8 cellular contexts compared by ENCODE assay signal in genomic region chr22:21516971-21517370, GRCh38. TPM values are rescaled to one million over a fixed set of nuclear protein-coding genes. Genes with fewer than 3 reads are reported as not detected.
A peak's percentile ranks its signal among the peaks of the same experiment; 100 is the strongest.
DNase-seq lines count a peak whose midpoint lies in the region; ATAC-seq and TF ChIP-seq lines count a peak whose summit lies in the region.
"Not testable (repeated sequence)": the region's sequence is repeated elsewhere in the genome, so short reads cannot be mapped to it uniquely, and the experiment has no call there.
"Had no signal": no experiment of that assay in that cellular context is flagged by ENCODE, and none has a peak within 500 bp of the region (broad histone marks: within the 10 kb centered on the region; RNA-seq: fewer than 3 reads in every experiment).

No MANE protein-coding gene starts in this region.

- not testable (repeated sequence) for H3K27me3 ChIP-seq in IMR-90 (ENCODE audit: control insufficient read depth, insufficient read depth, low read length); naive thymus-derived CD4-positive, alpha-beta T cell (ENCODE audit: control insufficient read depth in 2 of 2, insufficient read depth in 2 of 2, low read length in 2 of 2)

- not testable (repeated sequence) for TF ChIP-seq POLR2A in IMR-90 (IDR thresholded peaks at IDR 0.05; ENCODE audit: low read depth, low read length)

- H2BK15ac ChIP-seq in IMR-90 (ENCODE audit: low read depth, low read length): not testable (repeated sequence)

- not testable (repeated sequence) for H3K27ac ChIP-seq in IMR-90 (ENCODE audit: insufficient read depth, low read length); naive thymus-derived CD4-positive, alpha-beta T cell (ENCODE audit: low read depth, low read length)

- CTCF ChIA-PET in IMR-90 (lab: Yijun Ruan, JAX); naive thymus-derived CD4-positive, alpha-beta T cell (lab: Charles Lee): not testable (repeated sequence)

- H2AFZ ChIP-seq in IMR-90 (replicated peaks; ENCODE audit: low read length, poor library complexity): not testable (repeated sequence)

- not testable (repeated sequence) for H3K36me3 ChIP-seq in IMR-90 (ENCODE audit: control insufficient read depth, insufficient read depth, low read length); naive thymus-derived CD4-positive, alpha-beta T cell (ENCODE audit: control insufficient read depth in 2 of 3, insufficient read depth in 3 of 3, low read length in 3 of 3)

- H3K27me3 Mint-ChIP-seq in activated T-helper 17 cell treated with anti-CD3 and anti-CD28 coated beads, Interleukin-2, amount 50 U/mL, for 72 hours; naive thymus-derived CD4-positive, alpha-beta T cell: not testable (repeated sequence)

- not testable (repeated sequence) for H3K4me3 Mint-ChIP-seq in activated T-helper 17 cell treated with anti-CD3 and anti-CD28 coated beads, Interleukin-2, amount 50 U/mL, for 72 hours; naive thymus-derived CD4-positive, alpha-beta T cell

- not testable (repeated sequence) for H3K36me3 Mint-ChIP-seq in activated T-helper 17 cell treated with anti-CD3 and anti-CD28 coated beads, Interleukin-2, amount 50 U/mL, for 72 hours (ENCODE audit: low read depth); naive thymus-derived CD4-positive, alpha-beta T cell

- not testable (repeated sequence) for H3K27ac Mint-ChIP-seq in activated T-helper 17 cell treated with anti-CD3 and anti-CD28 coated beads, Interleukin-2, amount 50 U/mL, for 72 hours; naive thymus-derived CD4-positive, alpha-beta T cell

- H3K4me3 ChIP-seq in IMR-90 (ENCODE audit: insufficient read depth, low read depth, low read length); naive thymus-derived CD4-positive, alpha-beta T cell (ENCODE audit: low read length): not testable (repeated sequence)

- H3K14ac ChIP-seq in IMR-90 (replicated peaks; ENCODE audit: low read depth, low read length): not testable (repeated sequence)

- intact Hi-C loops in IMR-90 (cut with micrococcal nuclease); naive thymus-derived CD4-positive, alpha-beta T cell (cut with micrococcal nuclease): not testable (repeated sequence)

- not testable (repeated sequence) for H3K9me1 ChIP-seq in IMR-90 (ENCODE audit: insufficient read depth, low read length)

- POLR2A ChIA-PET in IMR-90 (lab: Charles Lee; ENCODE audit: unreplicated experiment); naive thymus-derived CD4-positive, alpha-beta T cell (lab: Charles Lee): not testable (repeated sequence)

- H2BK20ac ChIP-seq in IMR-90 (ENCODE audit: low read depth, low read length): not testable (repeated sequence)

- not testable (repeated sequence) for H3K56ac ChIP-seq in IMR-90 (ENCODE audit: extremely low read depth, insufficient read depth, low read length)

- H3K4me1 Mint-ChIP-seq in activated T-helper 17 cell treated with anti-CD3 and anti-CD28 coated beads, Interleukin-2, amount 50 U/mL, for 72 hours; naive thymus-derived CD4-positive, alpha-beta T cell: not testable (repeated sequence)

- not testable (repeated sequence) for H3K9me3 Mint-ChIP-seq in activated T-helper 17 cell treated with anti-CD3 and anti-CD28 coated beads, Interleukin-2, amount 50 U/mL, for 72 hours; naive thymus-derived CD4-positive, alpha-beta T cell

- not testable (repeated sequence) for H2AK5ac ChIP-seq in IMR-90 (ENCODE audit: low read depth, low read length)

- H4K91ac ChIP-seq in IMR-90 (ENCODE audit: insufficient read depth, low read depth, low read length): not testable (repeated sequence)

- H3K9me3 ChIP-seq in IMR-90 (ENCODE audit: control insufficient read depth, insufficient read depth, low read length); naive thymus-derived CD4-positive, alpha-beta T cell (ENCODE audit: control insufficient read depth in 2 of 3, low read length in 3 of 3): not testable (repeated sequence)

- H3K4me1 ChIP-seq in IMR-90 (ENCODE audit: control insufficient read depth, insufficient read depth, low read length); naive thymus-derived CD4-positive, alpha-beta T cell (ENCODE audit: control insufficient read depth in 2 of 2, insufficient read depth in 2 of 2, low read length in 2 of 2): not testable (repeated sequence)

- DNase-seq in IMR-90; naive thymus-derived CD4-positive, alpha-beta T cell: not testable (repeated sequence)

- H4K8ac ChIP-seq in IMR-90 (ENCODE audit: low read depth in 2 of 2, low read length in 2 of 2): not testable (repeated sequence)

- no CpG with 5 or more reads among the region's 63 CpGs for WGBS in IMR-90 (ENCODE audit: extremely low coverage in 2 of 2, insufficient read length in 1 of 2), 2 experiments

- not testable (repeated sequence) for H3K23ac ChIP-seq in IMR-90 (ENCODE audit: low read depth, low read length)

- H4K5ac ChIP-seq in IMR-90 (ENCODE audit: low read depth, low read length): not testable (repeated sequence)

- H2AK9ac ChIP-seq in IMR-90 (replicated peaks; ENCODE audit: low read depth, low read length, poor library complexity): not testable (repeated sequence)

- H3K4ac ChIP-seq in IMR-90 (ENCODE audit: low read depth, low read length): not testable (repeated sequence)

- not testable (repeated sequence) for H3K4me2 ChIP-seq in IMR-90 (ENCODE audit: low read depth, low read length)

- H3K9ac ChIP-seq in IMR-90 (ENCODE audit: low read depth, low read length): not testable (repeated sequence)

- not testable (repeated sequence) for H3K18ac ChIP-seq in IMR-90 (ENCODE audit: low read depth, low read length)

- H3K79me1 ChIP-seq in IMR-90 (ENCODE audit: low read depth in 1 of 2, low read length in 2 of 2): not testable (repeated sequence)

- not testable (repeated sequence) for H2BK5ac ChIP-seq in IMR-90 (ENCODE audit: low read depth, low read length, poor library complexity, severe bottlenecking)

- in situ Hi-C loops in IMR-90 (cut with MboI; ENCODE audit: low sequenced_read_pairs): not testable (repeated sequence)

- dilution Hi-C loops in IMR-90 (cut with HindIII; ENCODE audit: low sequenced_read_pairs, unreplicated experiment): not testable (repeated sequence)

- BruUV-seq in IMR-90 (replicated peaks; lab: Mats Ljungman, UMichigan): not testable (repeated sequence)

- H2BK120ac ChIP-seq in IMR-90 (ENCODE audit: low read depth, low read length): not testable (repeated sequence)

- not testable (repeated sequence) for TF ChIP-seq RAD21 in IMR-90 (IDR thresholded peaks at IDR 0.05; ENCODE audit: low read length)

- not testable (repeated sequence) for H4K20me1 ChIP-seq in IMR-90 (ENCODE audit: insufficient read depth, low read length)

- TF ChIP-seq CTCF in IMR-90 (conservative IDR thresholded peaks at IDR 0.05; ENCODE audit: low read depth, low read length): not testable (repeated sequence)

- ATAC-seq in GM18909 (IDR thresholded peaks at IDR 0.05; ENCODE audit: poor library complexity, unreplicated experiment): peak; percentile 37
- peak; percentile 27 for ATAC-seq in GM21423 (IDR thresholded peaks at IDR 0.05; ENCODE audit: unreplicated experiment)
- peak; percentile 47 for ATAC-seq in HG02759 (IDR thresholded peaks at IDR 0.05; ENCODE audit: unreplicated experiment)
- ATAC-seq in HG03095 (IDR thresholded peaks at IDR 0.05; ENCODE audit: unreplicated experiment): peak; percentile 32
- peak; percentile 10 for ATAC-seq in IMR-90 (ENCODE audit: low read depth)
- ATAC-seq in activated T-helper 17 cell treated with anti-CD3 and anti-CD28 coated beads, Interleukin-2, amount 50 U/mL, for 72 hours (replicated peaks): peak; percentile 18
- peak; percentile 36 for ATAC-seq in naive thymus-derived CD4-positive, alpha-beta T cell

RNA-seq across cellular contexts. Expression of gene RIMBP3C, which starts 34.3 kb away (rescaled TPM):
- 0.28 and 0.36 TPM in 2 replicates for total RNA-seq in IMR-90 (2012; rRNA removed)
- 0.05 and 0.10 TPM in 2 replicates for polyA plus RNA-seq in IMR-90 (2012; rRNA removed)
- polyA plus RNA-seq in IMR-90 (2012; cell fraction: cytosol; rRNA removed): 0.05 and 0.14 TPM in 2 replicates
- polyA plus RNA-seq in IMR-90 (2012; cell fraction: nucleus; rRNA removed; ENCODE audit: low replicate concordance): 0.02 and 0.17 TPM in 2 replicates
- total RNA-seq in activated T-helper 17 cell treated with anti-CD3 and anti-CD28 coated beads, Interleukin-2, amount 50 U/mL, for 72 hours: under 1 TPM; 0.06 to 0.19 TPM
- 1 to 10 TPM in 2 of 5 experiments, under 1 TPM in 3; 0.27 to 4.4 (median 0.77) TPM for total RNA-seq in naive thymus-derived CD4-positive, alpha-beta T cell
- 1 to 10 TPM in 1 of 2 donors, under 1 TPM in 1; 0.22 to 1.4 TPM for polyA plus RNA-seq in naive thymus-derived CD4-positive, alpha-beta T cell
- total RNA-seq: esophagus muscularis mucosa had no signal

RNA-seq across cellular contexts. Expression of gene TMEM191C, which starts 49.8 kb away (rescaled TPM):
- 0.28 and 0.36 TPM in 2 replicates for total RNA-seq in IMR-90 (2012; rRNA removed)
- 0.75 and 1.5 TPM in 2 replicates for polyA plus RNA-seq in IMR-90 (2012; rRNA removed)
- 1.3 and 2.7 TPM in 2 replicates for polyA plus RNA-seq in IMR-90 (2012; cell fraction: cytosol; rRNA removed)
- polyA plus RNA-seq in IMR-90 (2012; cell fraction: nucleus; rRNA removed; ENCODE audit: low replicate concordance): 5.3 and 16.1 TPM in 2 replicates
- total RNA-seq in activated T-helper 17 cell treated with anti-CD3 and anti-CD28 coated beads, Interleukin-2, amount 50 U/mL, for 72 hours: 1 to 10 TPM in 1 of 2 donors, under 1 TPM in 1; 0.82 to 5.2 TPM
- 1 to 10 TPM; 1.3 to 7.3 (median 3.7) TPM for total RNA-seq in naive thymus-derived CD4-positive, alpha-beta T cell
- polyA plus RNA-seq in naive thymus-derived CD4-positive, alpha-beta T cell: 1 to 10 TPM in 1 of 2 donors, under 1 TPM in 1; 0.51 to 2.3 TPM

RNA-seq across cellular contexts. Expression of gene UBE2L3, which starts 50.5 kb away (rescaled TPM):
- total RNA-seq in IMR-90 (2012; rRNA removed): 29.0 and 66.1 TPM in 2 replicates
- 69.4 and 72.9 TPM in 2 replicates for polyA plus RNA-seq in IMR-90 (2012; rRNA removed)
- polyA plus RNA-seq in IMR-90 (2012; cell fraction: cytosol; rRNA removed): 27.8 and 59.4 TPM in 2 replicates
- 9.0 and 22.5 TPM in 2 replicates for polyA plus RNA-seq in IMR-90 (2012; cell fraction: nucleus; rRNA removed; ENCODE audit: low replicate concordance)
- total RNA-seq in activated T-helper 17 cell treated with anti-CD3 and anti-CD28 coated beads, Interleukin-2, amount 50 U/mL, for 72 hours: 10 to 100 TPM; 36.6 to 78.9 TPM
- total RNA-seq in naive thymus-derived CD4-positive, alpha-beta T cell: 10 to 100 TPM; 22.5 to 55.0 (median 34.2) TPM
- 100 to 1,000 TPM in 1 of 2 donors, 10 to 100 TPM in 1; 89.8 to 101 TPM for polyA plus RNA-seq in naive thymus-derived CD4-positive, alpha-beta T cell
